11 cellular contexts compared by ENCODE assay signal in genomic region chr2:227655454-227655853, GRCh38. TPM values are rescaled to one million over a fixed set of nuclear protein-coding genes. Genes with fewer than 3 reads are reported as not detected.
DNase-seq lines count a peak whose midpoint lies in the region; ATAC-seq and FAIRE-seq lines count a peak whose summit lies in the region.
"Had no signal": no experiment of that assay in that cellular context is flagged by ENCODE, and none has a peak within 500 bp of the region (broad histone marks: within the 10 kb centered on the region; RNA-seq: fewer than 3 reads in every experiment).

No MANE protein-coding gene starts in this region.

- POLR2A ChIA-PET in naive thymus-derived CD8-positive, alpha-beta T cell (lab: Charles Lee) = no interaction called here

- H3K36me3 Mint-ChIP-seq in activated naive CD8-positive, alpha-beta T cell treated with anti-CD3 and anti-CD28 coated beads, Interleukin-2, amount 50 U/mL, for 24 hours (ENCODE audit: low read depth) = no peaks in the 10 kb centered on the region
- no peaks in the 10 kb centered on the region for H3K36me3 Mint-ChIP-seq in activated naive CD8-positive, alpha-beta T cell treated with anti-CD3 and anti-CD28 coated beads for 36 hours
- H3K36me3 Mint-ChIP-seq in naive thymus-derived CD8-positive, alpha-beta T cell = no peaks in the 10 kb centered on the region
- H3K36me3 Mint-ChIP-seq: CD8-positive, alpha-beta T cell had no signal

- DNase-seq in activated naive CD8-positive, alpha-beta T cell treated with anti-CD3 and anti-CD28 coated beads, Interleukin-2, amount 50 U/mL, for 24 hours = no peak
- no peak for DNase-seq in activated naive CD8-positive, alpha-beta T cell treated with anti-CD3 and anti-CD28 coated beads for 36 hours
- peak; percentile 77 for DNase-seq in RCC 7860 (ENCODE audit: low spot score)
- DNase-seq in fibroblast of the conjunctiva (ENCODE audit: low read depth) = peak; percentile 67
- DNase-seq in stromal cell of bone marrow (ENCODE audit: low read depth) = peak; percentile 93
- DNase-seq in middle frontal gyrus (ENCODE audit: extremely low spot score, low spot score) = no peak
- no peak for DNase-seq in naive thymus-derived CD8-positive, alpha-beta T cell
- no peak for DNase-seq in medulla oblongata (ENCODE audit: extremely low spot score)
- DNase-seq: anterior cingulate cortex; CD8-positive, alpha-beta T cell; MM.1S had no signal

- peaks cover 2% of the 10 kb centered on the region for H3K4me1 Mint-ChIP-seq in activated naive CD8-positive, alpha-beta T cell treated with anti-CD3 and anti-CD28 coated beads, Interleukin-2, amount 50 U/mL, for 24 hours
- H3K4me1 Mint-ChIP-seq in activated naive CD8-positive, alpha-beta T cell treated with anti-CD3 and anti-CD28 coated beads for 36 hours = peaks cover 3% of the 10 kb centered on the region
- no peaks in the 10 kb centered on the region for H3K4me1 Mint-ChIP-seq in naive thymus-derived CD8-positive, alpha-beta T cell

- peaks cover 5% of the 10 kb centered on the region for H3K27me3 Mint-ChIP-seq in activated naive CD8-positive, alpha-beta T cell treated with anti-CD3 and anti-CD28 coated beads, Interleukin-2, amount 50 U/mL, for 24 hours
- H3K27me3 Mint-ChIP-seq in activated naive CD8-positive, alpha-beta T cell treated with anti-CD3 and anti-CD28 coated beads for 36 hours = peaks cover 5% of the 10 kb centered on the region
- peaks cover 0 to 3% (median 0%) of the 10 kb centered on the region in 5 donors for H3K27me3 Mint-ChIP-seq in naive thymus-derived CD8-positive, alpha-beta T cell

- no peak overlapping the region for H3K4me3 Mint-ChIP-seq in activated naive CD8-positive, alpha-beta T cell treated with anti-CD3 and anti-CD28 coated beads, Interleukin-2, amount 50 U/mL, for 24 hours
- no peak overlapping the region for H3K4me3 Mint-ChIP-seq in activated naive CD8-positive, alpha-beta T cell treated with anti-CD3 and anti-CD28 coated beads for 36 hours
- H3K4me3 Mint-ChIP-seq in naive thymus-derived CD8-positive, alpha-beta T cell = no peak overlapping the region
- H3K4me3 Mint-ChIP-seq: CD8-positive, alpha-beta T cell had no signal

- peak; percentile 93 for FAIRE-seq in RCC 7860 (lab: Jason Lieb, UNC)

- H3K27ac Mint-ChIP-seq in activated naive CD8-positive, alpha-beta T cell treated with anti-CD3 and anti-CD28 coated beads, Interleukin-2, amount 50 U/mL, for 24 hours = no peak overlapping the region
- H3K27ac Mint-ChIP-seq in activated naive CD8-positive, alpha-beta T cell treated with anti-CD3 and anti-CD28 coated beads for 36 hours = no peak overlapping the region
- H3K27ac Mint-ChIP-seq in naive thymus-derived CD8-positive, alpha-beta T cell = no peak overlapping the region
- H3K27ac Mint-ChIP-seq: CD8-positive, alpha-beta T cell had no signal

- no peaks in the 10 kb centered on the region for H3K9me3 Mint-ChIP-seq in activated naive CD8-positive, alpha-beta T cell treated with anti-CD3 and anti-CD28 coated beads, Interleukin-2, amount 50 U/mL, for 24 hours
- H3K9me3 Mint-ChIP-seq in activated naive CD8-positive, alpha-beta T cell treated with anti-CD3 and anti-CD28 coated beads for 36 hours = no peaks in the 10 kb centered on the region
- H3K9me3 Mint-ChIP-seq in naive thymus-derived CD8-positive, alpha-beta T cell = no peaks in the 10 kb centered on the region
- H3K9me3 Mint-ChIP-seq: CD8-positive, alpha-beta T cell had no signal

- peak; percentile 76 for ATAC-seq in activated naive CD8-positive, alpha-beta T cell treated with anti-CD3 and anti-CD28 coated beads, Interleukin-2, amount 50 U/mL, for 24 hours
- ATAC-seq in naive thymus-derived CD8-positive, alpha-beta T cell = no peak
- ATAC-seq: CD8-positive, alpha-beta T cell had no signal

RNA-seq across cellular contexts. Expression of gene SCYGR5, which starts 11.2 kb away (rescaled TPM):
- total RNA-seq in activated naive CD8-positive, alpha-beta T cell treated with anti-CD3 and anti-CD28 coated beads for 36 hours = not detected
- not detected for total RNA-seq in naive thymus-derived CD8-positive, alpha-beta T cell
- not detected for polyA plus RNA-seq in naive thymus-derived CD8-positive, alpha-beta T cell
- total RNA-seq: CD8-positive, alpha-beta T cell had no signal

RNA-seq across cellular contexts. Expression of gene SCYGR4, which starts 38.2 kb away (rescaled TPM):
- not detected for total RNA-seq in activated naive CD8-positive, alpha-beta T cell treated with anti-CD3 and anti-CD28 coated beads for 36 hours
- not detected for total RNA-seq in naive thymus-derived CD8-positive, alpha-beta T cell
- not detected for polyA plus RNA-seq in naive thymus-derived CD8-positive, alpha-beta T cell
- total RNA-seq: CD8-positive, alpha-beta T cell had no signal

RNA-seq across cellular contexts. Expression of gene SCYGR3, which starts 40.8 kb away (rescaled TPM):
- not detected for total RNA-seq in activated naive CD8-positive, alpha-beta T cell treated with anti-CD3 and anti-CD28 coated beads for 36 hours
- not detected for total RNA-seq in naive thymus-derived CD8-positive, alpha-beta T cell
- not detected for polyA plus RNA-seq in naive thymus-derived CD8-positive, alpha-beta T cell
- total RNA-seq: CD8-positive, alpha-beta T cell had no signal

RNA-seq across cellular contexts. Expression of gene SCYGR2, which starts 56.8 kb away (rescaled TPM):
- not detected for total RNA-seq in activated naive CD8-positive, alpha-beta T cell treated with anti-CD3 and anti-CD28 coated beads for 36 hours
- not detected for total RNA-seq in naive thymus-derived CD8-positive, alpha-beta T cell
- not detected for polyA plus RNA-seq in naive thymus-derived CD8-positive, alpha-beta T cell
- total RNA-seq: CD8-positive, alpha-beta T cell had no signal

Comparison
In these comparisons a context has a peak if more than half of its experiments do, and no peak if none do; other contexts are left out.
1. DNase-seq: peak in RCC 7860 (single experiment), fibroblast of the conjunctiva (single experiment) and stromal cell of bone marrow (single experiment); none in activated naive CD8-positive, alpha-beta T cell treated with anti-CD3 and anti-CD28 coated beads, Interleukin-2, amount 50 U/mL, for 24 hours (single experiment), activated naive CD8-positive, alpha-beta T cell treated with anti-CD3 and anti-CD28 coated beads for 36 hours (single experiment), middle frontal gyrus (single experiment), naive thymus-derived CD8-positive, alpha-beta T cell (0 of 10) and medulla oblongata (single experiment).